Comparison of ENCODE assay signal across 26 cellular contexts in the genomic region with DNA sequence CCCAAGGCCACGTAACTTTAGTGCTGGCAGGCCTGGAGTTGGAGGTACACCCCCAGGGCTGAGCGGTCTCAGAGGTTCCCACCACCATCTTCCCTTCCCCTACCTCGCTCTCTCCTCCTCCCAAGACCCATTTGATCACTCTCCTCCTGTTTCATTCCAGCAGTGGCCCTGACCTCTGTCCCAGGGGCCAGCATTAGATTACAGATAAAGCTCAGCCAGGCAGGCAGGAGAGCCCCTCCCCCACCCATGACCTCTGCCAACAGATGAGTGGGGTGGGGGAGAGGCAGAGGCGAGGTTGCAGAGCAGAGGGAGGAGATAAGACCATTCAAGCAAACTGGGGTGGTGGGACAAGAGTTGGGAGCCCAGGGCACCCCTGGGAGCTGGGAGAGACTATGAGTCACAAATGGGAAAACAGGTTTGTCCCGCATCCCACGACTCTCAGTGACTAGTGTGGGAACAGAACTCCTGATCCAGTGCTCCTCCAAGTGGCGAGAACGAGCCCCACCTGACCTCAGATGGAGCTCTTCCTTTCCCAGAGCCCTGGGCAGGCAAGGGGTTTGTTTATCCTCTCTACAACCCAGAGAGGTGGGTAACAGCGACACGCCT.
DNase-seq lines count a peak whose midpoint lies in the region; ATAC-seq and TF ChIP-seq lines count a peak whose summit lies in the region.
"Had no signal": no experiment of that assay in that cellular context is flagged by ENCODE, and none has a peak within 500 bp of the region (broad histone marks: within the 10 kb centered on the region; RNA-seq: fewer than 3 reads in every experiment).

No MANE protein-coding gene starts in this region.

- TF ChIP-seq CTCF in PC-3 (conservative IDR thresholded peaks at IDR 0.05; ENCODE audit: low read depth, low read length) (no peak), nephron (IDR thresholded peaks at IDR 0.05; ENCODE audit: unreplicated experiment in 3 of 3) (no peak)

- no TSS peak for BruUV-seq in PC-3 (replicated peaks; lab: Mats Ljungman, UMichigan)

- POLR2A ChIA-PET in PC-3 (lab: Charles Lee; ENCODE audit: unreplicated experiment): no interaction called here

- H3K27me3 ChIP-seq in PC-3 (ENCODE audit: low read length): no peaks in the 10 kb centered on the region

- no peak overlapping the region; the same call in 1 of the 2 replicates for H3K9ac ChIP-seq in PC-3 (ENCODE audit: low read length)

- peak overlapping the region; percentile 27 to 70 (median 31) for H3K27ac Mint-ChIP-seq in nephron
- no peak overlapping the region for H3K27ac Mint-ChIP-seq in stimulated activated naive B cell treated with anti-CD40 and anti-IgM and Interleukin-4, amounts not matched to agents 10 μg/mL and 1 μg/mL and 100 μg/mL, for 72 hours
- H3K27ac Mint-ChIP-seq: activated CD4-positive, alpha-beta T cell treated with anti-CD3 and anti-CD28 coated beads for 36 hours; activated naive CD4-positive, alpha-beta T cell treated with anti-CD3 and anti-CD28 coated beads for 36 hours; B cell; naive thymus-derived CD8-positive, alpha-beta T cell; T-helper 17 cell; type B pancreatic cell had no signal

- intact Hi-C loops in PC-3 (cut with micrococcal nuclease): no loop called here

- no peak overlapping the region for H3K4me2 ChIP-seq in PC-3 (ENCODE audit: low read length)

- no peaks in the 10 kb centered on the region for H3K9me3 ChIP-seq in PC-3 (ENCODE audit: low read length)

- no peaks in the 10 kb centered on the region for H3F3A ChIP-seq in PC-3 (ENCODE audit: low read length, unreplicated experiment)

- DNase-seq in A172 (ENCODE audit: low spot score) (peak; percentile 7), PC-3 (peak; percentile 38), epithelial cell of prostate (ENCODE audit: low read depth, low spot score) (peak; percentile 12), DMS53 (lab: John Stamatoyannopoulos, UW) (no peak), AML-193 (lab: John Stamatoyannopoulos, UW) (no peak)
- no peak for DNase-seq in stimulated activated naive B cell treated with anti-CD40 and anti-IgM and Interleukin-4, amounts not matched to agents 10 μg/mL and 1 μg/mL and 100 μg/mL, for 72 hours
- DNase-seq: activated CD4-positive, alpha-beta T cell treated with anti-CD3 and anti-CD28 coated beads for 36 hours; activated naive CD4-positive, alpha-beta T cell treated with anti-CD3 and anti-CD28 coated beads for 36 hours; activated T-cell treated with anti-CD3 and anti-CD28 coated beads, Interleukin-2, amount 50 U/mL, for 4 hours; amygdala; cortex of kidney; DMS79 treated with DMSO at 0.1 percent for 48 hours; H7; Kasumi-1; naive thymus-derived CD8-positive, alpha-beta T cell; NCI-H1092; NCI-H187 treated with DMSO at 0.1 percent for 48 hours; NCI-H526; sigmoid colon; stimulated activated CD8-positive, alpha-beta memory T cell treated with anti-CD3 and anti-CD28 coated beads, Interleukin-4, amount 100 ng/mL, for 48 hours; T-helper 17 cell had no signal

- CTCF ChIA-PET in PC-3 (lab: Charles Lee): interaction anchor here (0.6 kb wide), 2 partner anchors 29 to 816 kb away, joined by 3 to 4 read pairs; a partner anchor contains a TSS

- ATAC-seq in PC-3 (no peak), HG02981 (IDR thresholded peaks at IDR 0.05; ENCODE audit: unreplicated experiment) (no peak)
- ATAC-seq in stimulated activated naive B cell treated with anti-CD40 and anti-IgM and Interleukin-4, amounts not matched to agents 10 μg/mL and 1 μg/mL and 100 μg/mL, for 72 hours (replicated peaks): no peak
- ATAC-seq: activated CD4-positive, alpha-beta T cell treated with anti-CD3 and anti-CD28 coated beads for 36 hours; activated T-cell treated with anti-CD3 and anti-CD28 coated beads, Interleukin-2, amount 50 U/mL, for 4 hours; naive thymus-derived CD8-positive, alpha-beta T cell; T-helper 17 cell had no signal

- peaks cover 58% of the 10 kb centered on the region for H3K4me1 Mint-ChIP-seq in nephron
- H3K4me1 Mint-ChIP-seq in stimulated activated naive B cell treated with anti-CD40 and anti-IgM and Interleukin-4, amounts not matched to agents 10 μg/mL and 1 μg/mL and 100 μg/mL, for 72 hours: no peaks in the 10 kb centered on the region
- H3K4me1 Mint-ChIP-seq: activated CD4-positive, alpha-beta T cell treated with anti-CD3 and anti-CD28 coated beads for 36 hours; B cell; naive thymus-derived CD8-positive, alpha-beta T cell; T-helper 17 cell had no signal

- peaks cover 20% of the 10 kb centered on the region for H3K9me3 Mint-ChIP-seq in nephron
- H3K9me3 Mint-ChIP-seq in stimulated activated naive B cell treated with anti-CD40 and anti-IgM and Interleukin-4, amounts not matched to agents 10 μg/mL and 1 μg/mL and 100 μg/mL, for 72 hours: peaks cover 0 to 6% of the 10 kb centered on the region in 2 donors
- H3K9me3 Mint-ChIP-seq: activated T-cell treated with anti-CD3 and anti-CD28 coated beads, Interleukin-2, amount 50 U/mL, for 4 hours; type B pancreatic cell had no signal

- H2AFZ ChIP-seq in PC-3 (ENCODE audit: low read length): no peak overlapping the region

- peaks cover 37% of the 10 kb centered on the region for H3K27me3 Mint-ChIP-seq in nephron (ENCODE audit: low read depth)
- peaks cover 0 to 12% of the 10 kb centered on the region in 2 donors for H3K27me3 Mint-ChIP-seq in stimulated activated naive B cell treated with anti-CD40 and anti-IgM and Interleukin-4, amounts not matched to agents 10 μg/mL and 1 μg/mL and 100 μg/mL, for 72 hours
- H3K27me3 Mint-ChIP-seq: B cell had no signal

- H3K36me3 Mint-ChIP-seq in nephron (ENCODE audit: low read depth): peaks cover 7% of the 10 kb centered on the region
- H3K36me3 Mint-ChIP-seq in stimulated activated naive B cell treated with anti-CD40 and anti-IgM and Interleukin-4, amounts not matched to agents 10 μg/mL and 1 μg/mL and 100 μg/mL, for 72 hours: no peaks in the 10 kb centered on the region
- H3K36me3 Mint-ChIP-seq: type B pancreatic cell had no signal

- H3K79me2 ChIP-seq in PC-3 (ENCODE audit: low read length): no peaks in the 10 kb centered on the region

- no peak overlapping the region for H3K4me3 Mint-ChIP-seq in nephron
- no peak overlapping the region for H3K4me3 Mint-ChIP-seq in stimulated activated naive B cell treated with anti-CD40 and anti-IgM and Interleukin-4, amounts not matched to agents 10 μg/mL and 1 μg/mL and 100 μg/mL, for 72 hours
- H3K4me3 Mint-ChIP-seq: activated CD4-positive, alpha-beta T cell treated with anti-CD3 and anti-CD28 coated beads for 36 hours; activated naive CD4-positive, alpha-beta T cell treated with anti-CD3 and anti-CD28 coated beads for 36 hours; activated T-cell treated with anti-CD3 and anti-CD28 coated beads, Interleukin-2, amount 50 U/mL, for 4 hours; B cell; T-helper 17 cell; type B pancreatic cell had no signal

- no peaks in the 10 kb centered on the region for H3K9me2 ChIP-seq in PC-3 (replicated peaks; ENCODE audit: low read length)

- peaks cover 17% of the 10 kb centered on the region for H3K4me1 ChIP-seq in PC-3 (ENCODE audit: insufficient read depth, low read length)

- no peaks in the 10 kb centered on the region for H4K20me1 ChIP-seq in PC-3 (ENCODE audit: low read length)

- H3K27ac ChIP-seq in PC-3 (ENCODE audit: low read length): peak overlapping the region; percentile 5; the same call in 1 of the 2 replicates
- H3K27ac ChIP-seq in epithelial cell of prostate: no peak overlapping the region
- H3K27ac ChIP-seq: RWPE1, sigmoid colon had no signal

- H3K36me3 ChIP-seq in PC-3 (ENCODE audit: low read depth, low read length): no peaks in the 10 kb centered on the region
- H3K36me3 ChIP-seq: sigmoid colon had no signal

- H3K4me3 ChIP-seq in PC-3 (ENCODE audit: low read length): no peak overlapping the region
- H3K4me3 ChIP-seq: sigmoid colon had no signal

Comparison
In these comparisons a context has a peak if more than half of its experiments do, and no peak if none do; other contexts are left out.
1. DNase-seq: peak in A172 (single experiment), PC-3 (single experiment) and epithelial cell of prostate (single experiment); none in DMS53 (single experiment), stimulated activated naive B cell treated with anti-CD40 and anti-IgM and Interleukin-4, amounts not matched to agents 10 μg/mL and 1 μg/mL and 100 μg/mL, for 72 hours (single experiment) and AML-193 (0 of 2).